ENCODE assay signal across 26 cellular contexts in the genomic region with DNA sequence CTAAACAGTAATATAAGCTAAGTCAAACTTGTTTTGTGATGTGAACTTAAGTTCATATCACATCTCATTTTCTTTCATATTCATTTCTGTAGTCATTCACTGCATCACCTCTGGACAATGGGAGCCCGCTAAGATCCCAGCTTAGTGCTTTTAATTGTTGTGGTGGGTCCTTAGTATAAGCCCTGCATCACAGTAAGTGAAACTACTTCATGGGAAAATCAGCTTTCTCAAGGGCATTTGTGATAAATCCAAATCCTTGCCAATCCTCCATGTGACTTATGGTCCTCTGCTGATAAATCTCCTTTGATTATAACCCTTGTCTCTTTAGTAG.
DNase-seq lines count a peak whose midpoint lies in the region; ATAC-seq and TF ChIP-seq lines count a peak whose summit lies in the region.
"Had no signal": no experiment of that assay in that cellular context is flagged by ENCODE, and none has a peak within 500 bp of the region (broad histone marks: within the 10 kb centered on the region; RNA-seq: fewer than 3 reads in every experiment).

No MANE protein-coding gene starts in this region.

- intact Hi-C loops in left ventricle myocardium inferior (cut with micrococcal nuclease), result no loop called here
- intact Hi-C loops in left cardiac atrium (cut with DNase I), result no loop called here

- no peak for ATAC-seq in left cardiac atrium

- H3K36me3 Mint-ChIP-seq in chondrocyte (ENCODE audit: low read depth), result no peaks in the 10 kb centered on the region
- H3K36me3 Mint-ChIP-seq: CD4-positive, CD25-positive, alpha-beta regulatory T cell; memory B cell had no signal

- H3K4me3 ChIP-seq in left ventricle myocardium inferior (no peak overlapping the region), liver (ENCODE audit: low read depth in 1 of 3, low read length in 3 of 3) (no peak overlapping the region)
- H3K4me3 ChIP-seq: esophagus squamous epithelium, sigmoid colon, tibial nerve had no signal

- peak overlapping the region; percentile 20 for H3K27ac Mint-ChIP-seq in chondrocyte (ENCODE audit: unreplicated experiment)
- H3K27ac Mint-ChIP-seq: activated CD4-positive, alpha-beta memory T cell treated with anti-CD3 and anti-CD28 coated beads for 36 hours; activated T-helper 1 cell treated with anti-CD3 and anti-CD28 coated beads, Interleukin-12 subunit alpha, Interleukin-12 subunit beta, Interleukin-2, Interleukin-4 antibody, amounts not matched to agents 30 ng/mL and 10 ng/mL and 1 ng/mL, durations not matched to agents 14 hours and 24 hours and 36 hours; CD4-positive, CD25-positive, alpha-beta regulatory T cell; memory B cell had no signal

- H3K36me3 ChIP-seq in left ventricle myocardium inferior (peaks cover 12% of the 10 kb centered on the region), liver (ENCODE audit: control insufficient read depth in 4 of 4, insufficient read depth in 3 of 4, low read depth in 1 of 4, low read length in 3 of 4) (no peaks in the 10 kb centered on the region)
- H3K36me3 ChIP-seq: sigmoid colon, tibial nerve had no signal

- H3K4me1 ChIP-seq in left ventricle myocardium inferior, result peaks cover 47% of the 10 kb centered on the region
- peaks cover 0 to 12% (median 11%) of the 10 kb centered on the region in 4 donors for H3K4me1 ChIP-seq in liver (ENCODE audit: control insufficient read depth in 4 of 4, insufficient read depth in 4 of 4, low read length in 3 of 4)

- no peaks in the 10 kb centered on the region for H3K27me3 ChIP-seq in left ventricle myocardium inferior (ENCODE audit: low read depth)
- no peaks in the 10 kb centered on the region for H3K27me3 ChIP-seq in liver (ENCODE audit: control insufficient read depth in 4 of 4, insufficient read depth in 4 of 4, low read length in 3 of 4)
- H3K27me3 ChIP-seq: esophagus squamous epithelium, sigmoid colon, tibial nerve had no signal

- no peak overlapping the region for H3K4me3 Mint-ChIP-seq in chondrocyte (ENCODE audit: unreplicated experiment)
- H3K4me3 Mint-ChIP-seq: activated CD4-positive, alpha-beta memory T cell treated with anti-CD3 and anti-CD28 coated beads for 36 hours; activated T-helper 1 cell treated with anti-CD3 and anti-CD28 coated beads, Interleukin-12 subunit alpha, Interleukin-12 subunit beta, Interleukin-2, Interleukin-4 antibody, amounts not matched to agents 30 ng/mL and 10 ng/mL and 1 ng/mL, durations not matched to agents 14 hours and 24 hours and 36 hours; CD4-positive, CD25-positive, alpha-beta regulatory T cell; memory B cell had no signal

- H3K9me3 Mint-ChIP-seq in chondrocyte (ENCODE audit: low read depth), result no peaks in the 10 kb centered on the region
- H3K9me3 Mint-ChIP-seq: activated T-helper 1 cell treated with anti-CD3 and anti-CD28 coated beads, Interleukin-12 subunit alpha, Interleukin-12 subunit beta, Interleukin-2, Interleukin-4 antibody, amounts not matched to agents 30 ng/mL and 10 ng/mL and 1 ng/mL, durations not matched to agents 14 hours and 24 hours and 36 hours; memory B cell had no signal

- TF ChIP-seq RAD21 in liver (IDR thresholded peaks at IDR 0.05), result no peak

- peaks cover 26% of the 10 kb centered on the region for H3K4me1 Mint-ChIP-seq in chondrocyte (ENCODE audit: low read depth)
- H3K4me1 Mint-ChIP-seq: memory B cell had no signal

- WGBS in liver, result 88% methylated on average over 1 of the region's 1 CpG

- DNase-seq in left ventricle myocardium inferior (no peak), left cardiac atrium (no peak), chondrocyte (ENCODE audit: low spot score) (no peak), SHP77 (lab: John Stamatoyannopoulos, UW) (no peak), GM19238 (ENCODE audit: insufficient read length, low spot score) (no peak), NCI-H187 treated with DMSO at 0.1 percent for 48 hours (lab: John Stamatoyannopoulos, UW) (no peak)
- no peak for DNase-seq in stimulated activated naive CD4-positive, alpha-beta T cell treated with Interleukin-2 at 50 U/mL for 16 hours (lab: John Stamatoyannopoulos, UW)
- DNase-seq: activated CD4-positive, alpha-beta memory T cell treated with anti-CD3 and anti-CD28 coated beads for 36 hours; activated CD4-positive, CD25-positive, alpha-beta regulatory T cell treated with anti-CD3 and anti-CD28 coated beads, Interleukin-2, amount 50 U/mL, for 72 hours; activated naive CD4-positive, alpha-beta T cell treated with Interleukin-2 at 50 U/mL for 16 hours; AML-193; Calu3; CD4-positive, CD25-positive, alpha-beta regulatory T cell; esophagus squamous epithelium; NCI-H1417 treated with DMSO at 0.1 percent for 48 hours; NCI-H446; posterior cingulate gyrus; RPMI8226; sigmoid colon; stimulated activated CD4-positive, alpha-beta T cell treated with anti-CD3 and anti-CD28 coated beads, Interleukin-12 subunit alpha, Interleukin-12 subunit beta, amount 100 ng/mL, for 4 hours; stimulated activated CD4-positive, alpha-beta T cell treated with anti-CD3 and anti-CD28 coated beads, Interleukin-2, amount 100 ng/mL, for 48 hours; T-helper 1 cell had no signal

- peaks cover 18% of the 10 kb centered on the region for H3K9me3 ChIP-seq in left ventricle myocardium inferior (replicated peaks)
- no peaks in the 10 kb centered on the region for H3K9me3 ChIP-seq in liver (ENCODE audit: control insufficient read depth in 4 of 4, low read length in 3 of 4)
- H3K9me3 ChIP-seq: sigmoid colon had no signal

- H3K27me3 Mint-ChIP-seq in chondrocyte (ENCODE audit: low read depth), result no peaks in the 10 kb centered on the region
- H3K27me3 Mint-ChIP-seq: activated CD4-positive, alpha-beta memory T cell treated with anti-CD3 and anti-CD28 coated beads for 36 hours; memory B cell had no signal

- no peak for TF ChIP-seq CTCF in left ventricle myocardium inferior (IDR thresholded peaks at IDR 0.05; ENCODE audit: borderline replicate concordance)
- no peak for TF ChIP-seq CTCF in chondrocyte (IDR thresholded peaks at IDR 0.05)
- no peak for TF ChIP-seq CTCF in liver (IDR thresholded peaks at IDR 0.05; ENCODE audit: low read depth, low read length, missing input control)

- H3K27ac ChIP-seq in left ventricle myocardium inferior (replicated peaks), result peak overlapping the region; percentile 64
- peak overlapping the region; percentile 9 to 10 for H3K27ac ChIP-seq in liver (ENCODE audit: low read depth in 1 of 2, low read length in 2 of 2)
- H3K27ac ChIP-seq: esophagus squamous epithelium, sigmoid colon, tibial nerve had no signal

- no peak overlapping the region for H3K9ac ChIP-seq in liver (ENCODE audit: low read depth in 1 of 2, low read length in 2 of 2)

TF ChIP-seq in liver, 16 proteins besides CTCF, POLR2A, EP300 and RAD21:
- TF ChIP-seq, protein P1, sequence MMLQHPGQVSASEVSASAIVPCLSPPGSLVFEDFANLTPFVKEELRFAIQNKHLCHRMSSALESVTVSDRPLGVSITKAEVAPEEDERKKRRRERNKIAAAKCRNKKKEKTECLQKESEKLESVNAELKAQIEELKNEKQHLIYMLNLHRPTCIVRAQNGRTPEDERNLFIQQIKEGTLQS (IDR thresholded peaks at IDR 0.05), result no peak
- TF ChIP-seq JUND (IDR thresholded peaks at IDR 0.05) (no peak), YY1 (IDR thresholded peaks at IDR 0.05) (no peak), TAF1 (conservative IDR thresholded peaks at IDR 0.05) (no peak), FOXA1 (IDR thresholded peaks at IDR 0.05) (no peak), EGR1 (IDR thresholded peaks at IDR 0.05; ENCODE audit: low read depth in 2 of 2) (no peak), HNF4G (IDR thresholded peaks at IDR 0.05) (no peak), SP1 (IDR thresholded peaks at IDR 0.05) (no peak), HNF4A (conservative IDR thresholded peaks at IDR 0.05) (no peak), NR2F2 (IDR thresholded peaks at IDR 0.05) (no peak), RXRA (IDR thresholded peaks at IDR 0.05) (no peak)
- TF ChIP-seq, protein P2, sequence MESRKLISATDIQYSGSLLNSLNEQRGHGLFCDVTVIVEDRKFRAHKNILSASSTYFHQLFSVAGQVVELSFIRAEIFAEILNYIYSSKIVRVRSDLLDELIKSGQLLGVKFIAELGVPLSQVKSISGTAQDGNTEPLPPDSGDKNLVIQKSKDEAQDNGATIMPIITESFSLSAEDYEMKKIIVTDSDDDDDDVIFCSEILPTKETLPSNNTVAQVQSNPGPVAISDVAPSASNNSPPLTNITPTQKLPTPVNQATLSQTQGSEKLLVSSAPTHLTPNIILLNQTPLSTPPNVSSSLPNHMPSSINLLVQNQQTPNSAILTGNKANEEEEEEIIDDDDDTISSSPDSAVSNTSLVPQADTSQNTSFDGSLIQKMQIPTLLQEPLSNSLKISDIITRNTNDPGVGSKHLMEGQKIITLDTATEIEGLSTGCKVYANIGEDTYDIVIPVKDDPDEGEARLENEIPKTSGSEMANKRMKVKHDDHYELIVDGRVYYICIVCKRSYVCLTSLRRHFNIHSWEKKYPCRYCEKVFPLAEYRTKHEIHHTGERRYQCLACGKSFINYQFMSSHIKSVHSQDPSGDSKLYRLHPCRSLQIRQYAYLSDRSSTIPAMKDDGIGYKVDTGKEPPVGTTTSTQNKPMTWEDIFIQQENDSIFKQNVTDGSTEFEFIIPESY (IDR thresholded peaks at IDR 0.05), result no peak
- TF ChIP-seq, protein P3, sequence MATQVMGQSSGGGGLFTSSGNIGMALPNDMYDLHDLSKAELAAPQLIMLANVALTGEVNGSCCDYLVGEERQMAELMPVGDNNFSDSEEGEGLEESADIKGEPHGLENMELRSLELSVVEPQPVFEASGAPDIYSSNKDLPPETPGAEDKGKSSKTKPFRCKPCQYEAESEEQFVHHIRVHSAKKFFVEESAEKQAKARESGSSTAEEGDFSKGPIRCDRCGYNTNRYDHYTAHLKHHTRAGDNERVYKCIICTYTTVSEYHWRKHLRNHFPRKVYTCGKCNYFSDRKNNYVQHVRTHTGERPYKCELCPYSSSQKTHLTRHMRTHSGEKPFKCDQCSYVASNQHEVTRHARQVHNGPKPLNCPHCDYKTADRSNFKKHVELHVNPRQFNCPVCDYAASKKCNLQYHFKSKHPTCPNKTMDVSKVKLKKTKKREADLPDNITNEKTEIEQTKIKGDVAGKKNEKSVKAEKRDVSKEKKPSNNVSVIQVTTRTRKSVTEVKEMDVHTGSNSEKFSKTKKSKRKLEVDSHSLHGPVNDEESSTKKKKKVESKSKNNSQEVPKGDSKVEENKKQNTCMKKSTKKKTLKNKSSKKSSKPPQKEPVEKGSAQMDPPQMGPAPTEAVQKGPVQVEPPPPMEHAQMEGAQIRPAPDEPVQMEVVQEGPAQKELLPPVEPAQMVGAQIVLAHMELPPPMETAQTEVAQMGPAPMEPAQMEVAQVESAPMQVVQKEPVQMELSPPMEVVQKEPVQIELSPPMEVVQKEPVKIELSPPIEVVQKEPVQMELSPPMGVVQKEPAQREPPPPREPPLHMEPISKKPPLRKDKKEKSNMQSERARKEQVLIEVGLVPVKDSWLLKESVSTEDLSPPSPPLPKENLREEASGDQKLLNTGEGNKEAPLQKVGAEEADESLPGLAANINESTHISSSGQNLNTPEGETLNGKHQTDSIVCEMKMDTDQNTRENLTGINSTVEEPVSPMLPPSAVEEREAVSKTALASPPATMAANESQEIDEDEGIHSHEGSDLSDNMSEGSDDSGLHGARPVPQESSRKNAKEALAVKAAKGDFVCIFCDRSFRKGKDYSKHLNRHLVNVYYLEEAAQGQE (IDR thresholded peaks at IDR 0.05), result no peak
